18 cellular contexts compared by ENCODE assay signal in the genomic region with DNA sequence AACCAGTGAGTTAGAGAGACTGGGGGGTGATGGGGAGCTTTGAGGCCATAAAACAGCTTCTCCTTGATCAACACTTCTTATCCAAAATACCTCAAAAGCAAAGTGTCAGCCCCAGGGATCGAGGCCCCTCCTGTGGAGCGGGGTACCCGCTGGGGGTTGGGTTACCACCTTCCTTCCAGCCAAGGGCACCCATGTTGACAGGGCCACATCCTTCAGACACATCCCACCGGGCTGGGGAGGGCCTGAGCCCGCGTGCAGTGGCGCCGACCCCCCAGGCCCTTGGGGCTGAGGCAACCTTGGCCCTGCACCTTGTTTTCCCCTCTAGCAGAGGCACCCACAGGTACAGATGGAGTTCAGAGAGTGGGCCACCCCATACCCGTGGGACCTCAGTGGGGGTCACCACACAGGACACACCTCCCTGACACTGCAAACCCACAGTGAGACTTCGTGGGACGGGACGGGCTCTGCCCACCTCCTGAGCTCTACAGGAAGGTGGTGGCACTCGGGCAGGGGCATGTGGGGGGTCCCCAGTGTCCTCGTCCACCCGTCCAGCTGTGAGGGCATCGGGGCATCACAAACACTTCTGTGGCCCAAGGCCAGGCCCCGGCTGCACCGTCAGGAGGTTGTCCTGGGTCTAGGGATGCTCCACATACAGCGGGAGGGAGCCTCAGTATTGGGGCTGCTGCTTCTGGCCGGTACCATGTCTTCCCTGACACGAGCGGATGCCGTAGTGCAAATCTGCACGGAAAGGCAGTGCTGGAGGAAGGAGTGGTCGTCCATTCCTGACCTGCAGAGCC. TPM values are rescaled to one million over a fixed set of nuclear protein-coding genes. Genes with fewer than 3 reads are reported as not detected.
DNase-seq lines count a peak whose midpoint lies in the region; ATAC-seq, FAIRE-seq and TF ChIP-seq lines count a peak whose summit lies in the region.
"Had no signal": no experiment of that assay in that cellular context is flagged by ENCODE, and none has a peak within 500 bp of the region (broad histone marks: within the 10 kb centered on the region; RNA-seq: fewer than 3 reads in every experiment).

No MANE protein-coding gene starts in this region.

- H3K36me3 Mint-ChIP-seq in mesothelial cell of epicardium = no peaks in the 10 kb centered on the region
- H3K36me3 Mint-ChIP-seq: CD4-positive, alpha-beta memory T cell had no signal

- DNase-seq in H7 (peak; percentile 56), RWPE2 (ENCODE audit: low spot score) (peak; percentile 44), HepG2 (ENCODE audit: low spot score) (no peak), posterior vena cava (ENCODE audit: low spot score) (peak; percentile 70), mesothelial cell of epicardium (ENCODE audit: low spot score in 2 of 2, unreplicated experiment in 2 of 2) (no peak), DMS153 (lab: John Stamatoyannopoulos, UW) (no peak)
- DNase-seq: BE2C, DMS79 treated with DMSO at 0.1 percent for 48 hours, EL, GOT3, IMR-90 had no signal

- no peak overlapping the region for H3K27ac Mint-ChIP-seq in mesothelial cell of epicardium
- H3K27ac Mint-ChIP-seq: CD4-positive, alpha-beta memory T cell had no signal

- intact Hi-C loops in HepG2 (cut with micrococcal nuclease; ENCODE audit: unreplicated experiment) (no loop called here), posterior vena cava (cut with DNase I) (no loop called here)

- H3K9me3 ChIP-seq in RWPE2 (ENCODE audit: severe bottlenecking) (no peaks in the 10 kb centered on the region), HepG2 (ENCODE audit: low read length) (no peaks in the 10 kb centered on the region)
- H3K9me3 ChIP-seq: A549, BE2C, HAP-1 had no signal

- no peak for FAIRE-seq in HepG2 (lab: Jason Lieb, UNC)
- FAIRE-seq: A549, G401.6, GM12891 had no signal

- CTCF ChIA-PET in HepG2 (lab: Yijun Ruan, JAX; ENCODE audit: low intra/inter-chr PET ratio, low total read pairs) = no interaction called here

- no peak overlapping the region for H3K9ac ChIP-seq in HepG2 (ENCODE audit: insufficient read depth, low read depth, low read length)

- TF ChIP-seq CTCF in RWPE2 (IDR thresholded peaks at IDR 0.05; ENCODE audit: poor library complexity, severe bottlenecking) (no peak), HepG2 (CRISPR knock-in tag; IDR thresholded peaks at IDR 0.05) (no peak), mesothelial cell of epicardium (IDR thresholded peaks at IDR 0.05; ENCODE audit: unreplicated experiment) (no peak)

- H3K27ac ChIP-seq in RWPE2 (ENCODE audit: poor library complexity, severe bottlenecking) = no peak overlapping the region
- no peak overlapping the region for H3K27ac ChIP-seq in HepG2 (ENCODE audit: extremely low read length, insufficient read depth, low read length)
- H3K27ac ChIP-seq: A549, C4-2B had no signal

- TF ChIP-seq EP300 in HepG2 (IDR thresholded peaks at IDR 0.05; ENCODE audit: low read depth in 2 of 2, low read length in 2 of 2) = no peak
- no peak for TF ChIP-seq EP300 in HepG2 (CRISPR knock-in tag; IDR thresholded peaks at IDR 0.05; ENCODE audit: borderline replicate concordance)

- H3K4me1 ChIP-seq in RWPE2 (ENCODE audit: insufficient read depth, poor library complexity, severe bottlenecking) (no peaks in the 10 kb centered on the region), HepG2 (ENCODE audit: insufficient read depth, low read length) (peaks cover 6% of the 10 kb centered on the region)
- H3K4me1 ChIP-seq: A549, BE2C, HAP-1 had no signal

- H3K79me2 ChIP-seq in HepG2 (ENCODE audit: insufficient read depth, low read length) = no peaks in the 10 kb centered on the region

- no peak for TF ChIP-seq POLR2A in HepG2 (IDR thresholded peaks at IDR 0.05; ENCODE audit: insufficient read depth in 1 of 2, low read depth in 2 of 2, low read length in 2 of 2)

- no peaks in the 10 kb centered on the region for H3K9me3 Mint-ChIP-seq in mesothelial cell of epicardium
- H3K9me3 Mint-ChIP-seq: CD4-positive, alpha-beta memory T cell had no signal

- no peak for TF ChIP-seq RAD21 in HepG2 (CRISPR knock-in tag; IDR thresholded peaks at IDR 0.05)

- WGBS in HepG2 (ENCODE audit: low lambda C conversion rate) = 44% methylated on average over 9 of the region's 25 CpGs

- no peak for ATAC-seq in RWPE2 (ENCODE audit: low read depth)
- no peak for ATAC-seq in HepG2
- no peak for ATAC-seq in GM19463 (IDR thresholded peaks at IDR 0.05; ENCODE audit: unreplicated experiment)
- ATAC-seq: A549 had no signal

- no peak overlapping the region for H2AFZ ChIP-seq in HepG2 (ENCODE audit: low read length)

- H3K27me3 ChIP-seq in H7 (ENCODE audit: control insufficient read depth, insufficient read depth, low read length) = no peaks in the 10 kb centered on the region
- H3K27me3 ChIP-seq in RWPE2 (ENCODE audit: insufficient read depth, poor library complexity, severe bottlenecking) = no peaks in the 10 kb centered on the region
- H3K27me3 ChIP-seq in HepG2 (ENCODE audit: control insufficient read depth in 1 of 2, insufficient read depth in 2 of 2, low read length in 2 of 2) = peaks cover 4 to 7% of the 10 kb centered on the region in 2 experiments; a peak in 4 of 5 replicates
- H3K27me3 ChIP-seq: BE2C had no signal

- no peaks in the 10 kb centered on the region for H3K4me1 Mint-ChIP-seq in mesothelial cell of epicardium

- POLR2A ChIA-PET in HepG2 (lab: Yijun Ruan, JAX) = no interaction called here

- peaks cover 9% of the 10 kb centered on the region for H3K27me3 Mint-ChIP-seq in mesothelial cell of epicardium (ENCODE audit: low read depth)

- no TSS peak for BruUV-seq in HepG2 (replicated peaks; lab: Mats Ljungman, UMichigan)

- in situ Hi-C loops in HepG2 (cut with HindIII; ENCODE audit: extremely low pct_ligation_motif_present, low pct_unique_long_range_greater_than_20kb) = no loop called here

- H4K20me1 ChIP-seq in HepG2 (ENCODE audit: insufficient read depth, low read length) = no peaks in the 10 kb centered on the region; the same call in 1 of the 2 replicates

- H3K4me3 ChIP-seq in H7 (ENCODE audit: insufficient read depth, low read depth, low read length) (no peak overlapping the region), RWPE2 (ENCODE audit: severe bottlenecking) (no peak overlapping the region), HepG2 (replicated peaks in 1 of 3; ENCODE audit: insufficient read depth in 1 of 3, low read depth in 2 of 3, low read length in 3 of 3) (no peak overlapping the region)
- H3K4me3 ChIP-seq: A549, HAP-1 had no signal

- no peaks in the 10 kb centered on the region; the same call in none of the 2 replicates for H3K36me3 ChIP-seq in H7 (replicated peaks; ENCODE audit: control insufficient read depth, insufficient read depth, low read length)
- H3K36me3 ChIP-seq in RWPE2 (ENCODE audit: low read depth) = no peaks in the 10 kb centered on the region
- no peaks in the 10 kb centered on the region for H3K36me3 ChIP-seq in HepG2 (replicated peaks in 1 of 2; ENCODE audit: control insufficient read depth in 1 of 2, insufficient read depth in 2 of 2, low read length in 2 of 2)
- H3K36me3 ChIP-seq: BE2C had no signal

- no peak overlapping the region for H3K4me3 Mint-ChIP-seq in mesothelial cell of epicardium
- H3K4me3 Mint-ChIP-seq: CD4-positive, alpha-beta memory T cell had no signal

- H3K4me2 ChIP-seq in HepG2 (ENCODE audit: low read depth, low read length) = no peak overlapping the region
- H3K4me2 ChIP-seq: A549 had no signal

TF ChIP-seq in HepG2, 621 proteins besides CTCF, POLR2A, EP300 and RAD21:
- TF ChIP-seq SKI (IDR thresholded peaks at IDR 0.05; ENCODE audit: partially characterized antibody) = no peak
- TF ChIP-seq KDM2A (CRISPR knock-in tag; IDR thresholded peaks at IDR 0.05; ENCODE audit: borderline replicate concordance, low read depth) = 0 out of 2 replicates have a peak, but pooled peaks have one; percentile 11
TF ChIP-seq in HepG2: peak in this region for 1.

RNA-seq across cellular contexts. Expression of a gene that starts 10.7 kb away (rescaled TPM):
- total RNA-seq in H7 (2014; rRNA removed; shearing (Covaris generic)) = 7.6 and 9.1 TPM in 2 replicates
- total RNA-seq in HepG2 (2016; rRNA removed; fragmentation: Illumina TruSeq; extraction: Trizol) = 0.38 and 0.84 TPM in 2 replicates
- total RNA-seq in HepG2 (2016; cell fraction: cytosol; rRNA removed; fragmentation: Illumina TruSeq; extraction: Trizol; ENCODE audit: low read depth) = 0.30 and 0.53 TPM in 2 replicates
- 0.28 and 0.67 TPM in 2 replicates for total RNA-seq in HepG2 (2016; cell fraction: insoluble cytoplasmic fraction; rRNA removed; fragmentation: Illumina TruSeq; extraction: Trizol)
- 0.65 and 0.72 TPM in 2 replicates for total RNA-seq in HepG2 (2016; cell fraction: membrane; rRNA removed; fragmentation: Illumina TruSeq; extraction: Trizol)
- total RNA-seq in HepG2 (2016; cell fraction: nucleus; rRNA removed; fragmentation: Illumina TruSeq; extraction: Trizol) = 0.25 and 0.85 TPM in 2 replicates
- 1.2 and 2.1 TPM in 2 replicates for polyA plus RNA-seq in HepG2 (2011; rRNA removed)
- 0.87 and 0.98 TPM in 2 replicates for polyA plus RNA-seq in HepG2 (2011; cell fraction: cytosol; rRNA removed)
- 6.5 and 9.7 TPM in 2 replicates for polyA plus RNA-seq in HepG2 (2011; cell fraction: nucleus; rRNA removed)
- polyA plus RNA-seq in HepG2 (2012) = 0.76 and 1.7 TPM in 2 replicates
- polyA plus RNA-seq in HepG2 (2016; cell fraction: cytosol; fragmentation: Illumina TruSeq; extraction: Trizol; ENCODE audit: low read depth) = 0.43 and 0.57 TPM in 2 replicates
- polyA plus RNA-seq in HepG2 (2016; cell fraction: insoluble cytoplasmic fraction; fragmentation: Illumina TruSeq; extraction: Trizol; ENCODE audit: low read depth) = 0.42 and 0.70 TPM in 2 replicates
- polyA plus RNA-seq in HepG2 (2016; cell fraction: membrane; fragmentation: Illumina TruSeq; extraction: Trizol; ENCODE audit: low read depth) = 0.53 and 0.62 TPM in 2 replicates
- 1.1 and 1.7 TPM in 2 replicates for polyA plus RNA-seq in HepG2 (2016; cell fraction: nucleus; fragmentation: Illumina TruSeq; extraction: Trizol; ENCODE audit: insufficient read depth, low read depth)
- 0.07 and 2.3 TPM in 2 replicates for polyA minus RNA-seq in HepG2 (2011; rRNA and poly(A)+ RNA removed; ENCODE audit: low replicate concordance)
- 1.1 and 1.6 TPM in 2 replicates for polyA minus RNA-seq in HepG2 (2011; cell fraction: cytosol; rRNA and poly(A)+ RNA removed)
- polyA minus RNA-seq in HepG2 (2011; cell fraction: nucleus; rRNA and poly(A)+ RNA removed) = 1.2 TPM in 2 replicates
- 1 to 10 TPM; 1.4 to 2.1 TPM for total RNA-seq in posterior vena cava
- 13.1 to 18.6 TPM (median 14.4 TPM) in 3 replicates for total RNA-seq in mesothelial cell of epicardium

Comparison
In these comparisons a context has a peak if more than half of its experiments do, and no peak if none do; other contexts are left out.
1. DNase-seq: peak in H7 (single experiment), RWPE2 (single experiment) and posterior vena cava (single experiment); none in HepG2 (single experiment), mesothelial cell of epicardium (0 of 2) and DMS153 (single experiment).